In genomic region chr19:41959056-41960053, GRCh38 we compare ENCODE assay signal across 1 cellular context.
TF ChIP-seq lines count a peak whose summit lies in the region.

Gene RABAC1 (minus strand): TSS chr19:41959321. CDS start chr19:41959292, 29 bp downstream.

TF ChIP-seq in HepG2, 621 proteins besides CTCF, POLR2A, EP300 and RAD21 (continued from another document and continues in another):
- no peak for TF ChIP-seq DMTF1 (CRISPR knock-in tag; IDR thresholded peaks at IDR 0.05)
- no peak for TF ChIP-seq ZNF432 (CRISPR knock-in tag; IDR thresholded peaks at IDR 0.05; ENCODE audit: borderline replicate concordance)
- no peak for TF ChIP-seq GPN1 (CRISPR knock-in tag; IDR thresholded peaks at IDR 0.05; ENCODE audit: borderline replicate concordance)
- TF ChIP-seq TRAFD1 (CRISPR knock-in tag; IDR thresholded peaks at IDR 0.05; ENCODE audit: borderline replicate concordance), result no peak
- TF ChIP-seq ZBTB8A (CRISPR knock-in tag; IDR thresholded peaks at IDR 0.05; ENCODE audit: borderline replicate concordance, low read depth), result no peak
- TF ChIP-seq HNRNPLL (IDR thresholded peaks at IDR 0.05; ENCODE audit: low read depth, low read length, poor library complexity, severe bottlenecking), result peak; percentile 39
- TF ChIP-seq ZMAT3 (CRISPR knock-in tag; conservative IDR thresholded peaks at IDR 0.05), result no peak
- TF ChIP-seq ZBTB44 (CRISPR knock-in tag; IDR thresholded peaks at IDR 0.05), result no peak
- TF ChIP-seq ARNT2 (CRISPR knock-in tag; IDR thresholded peaks at IDR 0.05; ENCODE audit: low read depth), result no peak
- no peak for TF ChIP-seq PRMT3 (CRISPR knock-in tag; IDR thresholded peaks at IDR 0.05; ENCODE audit: borderline replicate concordance, low read depth)
- TF ChIP-seq NPAS2 (CRISPR knock-in tag; IDR thresholded peaks at IDR 0.05; ENCODE audit: borderline replicate concordance), result no peak
- TF ChIP-seq ZHX1 (CRISPR knock-in tag; IDR thresholded peaks at IDR 0.05; ENCODE audit: low read depth), result no peak
- TF ChIP-seq FOXO4 (CRISPR knock-in tag; conservative IDR thresholded peaks at IDR 0.05), result no peak
- no peak for TF ChIP-seq BRD4 (CRISPR knock-in tag; IDR thresholded peaks at IDR 0.05)
- peak; percentile 96 for TF ChIP-seq GMEB2 (CRISPR knock-in tag; IDR thresholded peaks at IDR 0.05; ENCODE audit: low read depth)
- no peak for TF ChIP-seq HOXA7 (CRISPR knock-in tag; IDR thresholded peaks at IDR 0.05)
- TF ChIP-seq CCDC6 (CRISPR knock-in tag; IDR thresholded peaks at IDR 0.05), result no peak
- TF ChIP-seq ZFYVE20 (CRISPR knock-in tag; IDR thresholded peaks at IDR 0.05; ENCODE audit: borderline replicate concordance, low read depth), result no peak
- TF ChIP-seq THAP9 (CRISPR knock-in tag; IDR thresholded peaks at IDR 0.05; ENCODE audit: borderline replicate concordance), result peak; percentile 98
- peak; percentile 66 for TF ChIP-seq KDM2A (CRISPR knock-in tag; IDR thresholded peaks at IDR 0.05; ENCODE audit: borderline replicate concordance, low read depth)
- TF ChIP-seq ZNF446 (CRISPR knock-in tag; IDR thresholded peaks at IDR 0.05), result no peak
- TF ChIP-seq NCOA2 (CRISPR knock-in tag; IDR thresholded peaks at IDR 0.05), result no peak
- no peak; the same call in 1 of the 2 replicates for TF ChIP-seq HOXD1 (CRISPR knock-in tag; IDR thresholded peaks at IDR 0.05)
- no peak for TF ChIP-seq ATF4 (CRISPR knock-in tag; IDR thresholded peaks at IDR 0.05)
- TF ChIP-seq CHD4 (IDR thresholded peaks at IDR 0.05; ENCODE audit: borderline replicate concordance, low read length), result no peak
- no peak for TF ChIP-seq ZNF503 (CRISPR knock-in tag; IDR thresholded peaks at IDR 0.05)
- no peak for TF ChIP-seq PCBP2 (optimal IDR thresholded peaks at IDR 0.05; ENCODE audit: low read depth, low read length, poor library complexity, severe bottlenecking)
- no peak for TF ChIP-seq ZKSCAN1 (IDR thresholded peaks at IDR 0.05; ENCODE audit: low read length)
- peak; percentile 30; the same call in 1 of the 2 replicates for TF ChIP-seq CSRNP1 (CRISPR knock-in tag; IDR thresholded peaks at IDR 0.05)
- TF ChIP-seq ZNF589 (CRISPR knock-in tag; conservative IDR thresholded peaks at IDR 0.05), result no peak; the same call in 1 of the 2 replicates
- TF ChIP-seq ZNF282 (IDR thresholded peaks at IDR 0.05; ENCODE audit: partially characterized antibody), result no peak
- TF ChIP-seq ZNF83 (CRISPR knock-in tag; IDR thresholded peaks at IDR 0.05; ENCODE audit: borderline replicate concordance), result no peak
- TF ChIP-seq ZSCAN29 (CRISPR knock-in tag; conservative IDR thresholded peaks at IDR 0.05), result no peak
